In the genomic region with DNA sequence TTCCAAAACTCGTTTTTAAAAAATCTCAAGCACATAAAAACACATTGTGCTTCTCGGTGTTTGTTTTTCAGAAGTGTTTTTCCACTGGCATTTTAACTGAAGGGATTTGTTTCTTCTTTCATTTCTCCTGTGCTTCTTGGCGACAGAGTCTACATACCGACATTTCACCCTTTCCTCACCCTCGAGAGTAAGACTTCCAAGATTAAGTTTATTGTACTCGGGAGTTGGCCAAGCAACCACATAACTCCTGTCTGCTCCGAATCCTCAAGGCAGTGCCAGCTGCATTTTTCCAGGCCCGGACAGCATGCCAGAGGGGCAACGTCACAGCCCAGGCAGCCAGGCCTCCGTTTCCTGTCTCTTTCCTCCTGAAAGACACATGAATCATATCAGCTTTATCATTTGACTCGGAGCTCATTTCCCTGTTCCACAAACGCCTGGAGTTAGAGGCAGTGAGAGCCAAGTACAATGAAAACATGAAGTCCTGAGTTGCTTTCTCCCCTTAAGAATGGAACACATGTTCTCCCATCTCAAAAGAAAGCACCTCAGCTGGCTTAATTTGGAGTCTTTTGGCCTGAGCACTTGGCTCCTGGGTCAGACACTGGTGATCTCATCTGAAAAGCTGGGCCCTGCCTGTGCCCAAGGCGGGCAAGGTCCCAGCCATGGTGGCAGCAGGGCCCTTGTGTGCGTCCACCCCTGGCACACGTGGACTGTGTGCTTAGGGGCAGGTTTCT, we compare ENCODE assay signal across 9 cellular contexts. TPM values are rescaled to one million over a fixed set of nuclear protein-coding genes. Genes with fewer than 3 reads are reported as not detected.
A peak's percentile ranks its signal among the peaks of the same experiment; 100 is the strongest.
DNase-seq lines count a peak whose midpoint lies in the region; ATAC-seq, FAIRE-seq and TF ChIP-seq lines count a peak whose summit lies in the region.
"Had no signal": no experiment of that assay in that cellular context is flagged by ENCODE, and none has a peak within 500 bp of the region (broad histone marks: within the 10 kb centered on the region; RNA-seq: fewer than 3 reads in every experiment).

No MANE protein-coding gene starts in this region.

- no peaks in the 10 kb centered on the region for H3K9me3 ChIP-seq in kidney (ENCODE audit: control insufficient read depth in 1 of 2, low read length in 2 of 2)

- DNase-seq in HFF-Myc (ENCODE audit: extremely low read depth, low read depth) = peak; percentile 87
- DNase-seq in brain microvascular endothelial cell = peak; percentile 98
- DNase-seq in kidney = peak; percentile 95
- peak; percentile 72 for DNase-seq in smooth muscle cell of the brain vasculature (ENCODE audit: low read depth, low spot score)
- no peak for DNase-seq in GM19238 (ENCODE audit: insufficient read length, low spot score)
- DNase-seq in T-cell = no peak

- no peak for ATAC-seq in T-cell (replicated peaks in 1 of 4)
- no peak for ATAC-seq in GM21529 (IDR thresholded peaks at IDR 0.05; ENCODE audit: unreplicated experiment)
- ATAC-seq in HG02588 (IDR thresholded peaks at IDR 0.05; ENCODE audit: unreplicated experiment) = no peak

- H3K27ac Mint-ChIP-seq in T-cell = no peak overlapping the region

- TF ChIP-seq CTCF in HFF-Myc (IDR thresholded peaks at IDR 0.05; ENCODE audit: low read depth, low read length, missing control alignments) (no peak), brain microvascular endothelial cell (IDR thresholded peaks at IDR 0.05; ENCODE audit: low read depth, low read length, missing control alignments) (no peak), kidney (IDR thresholded peaks at IDR 0.05; ENCODE audit: borderline replicate concordance, extremely low read depth, insufficient read depth) (no peak)

- no peaks in the 10 kb centered on the region for H3K4me1 Mint-ChIP-seq in T-cell

- POLR2A ChIA-PET in T-cell (lab: Charles Lee) = no interaction called here

- no peaks in the 10 kb centered on the region for H3K36me3 Mint-ChIP-seq in T-cell

- peak; percentile 57 for FAIRE-seq in kidney (lab: Jason Lieb, UNC)
- FAIRE-seq: colon had no signal

- no peaks in the 10 kb centered on the region for H3K27me3 ChIP-seq in brain microvascular endothelial cell (replicated peaks)

- peak overlapping the region; percentile 93 for H3K27ac ChIP-seq in brain microvascular endothelial cell
- H3K27ac ChIP-seq in kidney (ENCODE audit: low read depth in 2 of 2, low read length in 2 of 2) = peak overlapping the region; percentile 90 to 96

- peak overlapping the region in 1 of 3 donors; percentile 2 for H3K4me3 Mint-ChIP-seq in T-cell

- H3K36me3 ChIP-seq in brain microvascular endothelial cell (replicated peaks) (no peaks in the 10 kb centered on the region), kidney (ENCODE audit: control insufficient read depth in 1 of 2, insufficient read depth in 2 of 2, low read length in 2 of 2) (no peaks in the 10 kb centered on the region)

- H3K4me3 ChIP-seq in HFF-Myc (replicated peaks; ENCODE audit: low read depth, low read length) = no peak overlapping the region
- peak overlapping the region; percentile 20 for H3K4me3 ChIP-seq in brain microvascular endothelial cell (ENCODE audit: low read depth, low read length)
- peak overlapping the region in 1 of 2 donors; percentile 12 for H3K4me3 ChIP-seq in kidney (ENCODE audit: low read length in 2 of 2)

- H3K9me3 Mint-ChIP-seq in T-cell = no peaks in the 10 kb centered on the region

- H3K9ac ChIP-seq in kidney (ENCODE audit: low read length in 2 of 2) = peak overlapping the region; percentile 0 to 63

- H3K4me1 ChIP-seq in kidney (ENCODE audit: control insufficient read depth in 1 of 2, insufficient read depth in 1 of 2, low read depth in 1 of 2, low read length in 2 of 2) = peaks cover 16 to 22% of the 10 kb centered on the region in 2 donors

- CTCF ChIA-PET in T-cell (lab: Charles Lee) = no interaction called here

- peaks cover 7 to 20% of the 10 kb centered on the region in 2 donors for H3K27me3 Mint-ChIP-seq in T-cell

- in situ Hi-C loops in brain microvascular endothelial cell (cut with HindIII; ENCODE audit: low pct_ligation_motif_present, low sequenced_read_pairs) = no loop called here

- intact Hi-C loops in kidney (cut with DNase I) = no loop called here

RNA-seq across cellular contexts. Expression of a gene that starts 23.2 kb away (rescaled TPM):
- 13.2 TPM for total RNA-seq in kidney
- polyA plus RNA-seq in kidney (ENCODE audit: insufficient read depth, low read depth, low replicate concordance) = 24.8 TPM
- total RNA-seq in T-cell = 10 to 100 TPM in 3 of 5 donors, 1 to 10 TPM in 2; 2.3 to 14.9 (median 11.6) TPM

Comparison
In these comparisons a context has a peak if more than half of its experiments do, and no peak if none do; other contexts are left out.
1. DNase-seq: peak in HFF-Myc (single experiment), brain microvascular endothelial cell (single experiment), kidney (single experiment) and smooth muscle cell of the brain vasculature (single experiment); none in GM19238 (single experiment) and T-cell (0 of 34).